10 cellular contexts compared by ENCODE assay signal in the genomic region with DNA sequence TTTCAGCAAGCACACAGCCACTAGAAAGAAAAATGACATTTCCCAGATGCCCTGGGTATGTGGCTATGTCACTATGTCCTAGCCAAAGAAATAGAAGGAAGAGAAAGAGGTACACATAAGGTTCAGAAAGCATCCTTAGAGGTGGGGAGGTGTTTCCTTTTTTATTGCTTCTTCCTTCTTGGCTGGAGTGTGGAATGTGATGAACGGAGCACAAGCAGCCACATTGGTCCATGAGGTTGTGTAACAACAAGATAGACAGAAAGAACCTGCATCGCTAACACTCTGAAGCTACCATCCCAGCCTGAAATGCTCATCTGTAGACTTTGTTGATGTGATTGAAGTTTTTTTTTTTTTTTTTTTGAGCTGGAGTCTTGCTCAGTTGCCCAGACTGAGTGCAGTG. TPM values are rescaled to one million over a fixed set of nuclear protein-coding genes. Genes with fewer than 3 reads are reported as not detected.
"Had no signal": no experiment of that assay in that cellular context is flagged by ENCODE, and none has a peak within 500 bp of the region (broad histone marks: within the 10 kb centered on the region; RNA-seq: fewer than 3 reads in every experiment).

No MANE protein-coding gene starts in this region.

- H3K9ac ChIP-seq: KMS-11 had no signal

- H3K4me2 ChIP-seq: GM23338, KMS-11 had no signal

- H2AFZ ChIP-seq: GM23338 had no signal

- FAIRE-seq: H1, H54, HTR-8/SVneo had no signal

- DNase-seq: H9, IMR-90, KBM-7 had no signal

- H3K27ac ChIP-seq: KMS-11 had no signal

- H3K4me3 ChIP-seq: GM23338 had no signal

- ATAC-seq: GM23338, HCT116 had no signal

RNA-seq across cellular contexts. Expression of gene CRB3, which starts 11.2 kb away (rescaled TPM):
- total RNA-seq: IMR-90 had no signal
- polyA plus RNA-seq: IMR-90 had no signal

RNA-seq across cellular contexts. Expression of gene SLC25A41, which starts 19.3 kb away (rescaled TPM):
- total RNA-seq: H1, IMR-90 had no signal
- polyA plus RNA-seq: IMR-90 had no signal

RNA-seq across cellular contexts. Expression of gene DENND1C, which starts 28.7 kb away (rescaled TPM):
- total RNA-seq: HT-29, IMR-90 had no signal
- polyA plus RNA-seq: IMR-90 had no signal
